Comparison of ENCODE assay signal across 1 cellular context in genomic region chr6:49541210-49541724, GRCh38.
A peak's percentile ranks its signal among the peaks of the same experiment; 100 is the strongest.
TF ChIP-seq lines count a peak whose summit lies in the region.

No MANE protein-coding gene starts in this region.

TF ChIP-seq in H1, 55 proteins besides CTCF, POLR2A, EP300 and RAD21:
- peak; percentile 66 for TF ChIP-seq MAFK (IDR thresholded peaks at IDR 0.05; ENCODE audit: low read depth, low read length)
- TF ChIP-seq CEBPB (IDR thresholded peaks at IDR 0.05; ENCODE audit: low read depth, low read length): peak; percentile 43; the same call in 1 of the 2 replicates
- TF ChIP-seq BACH1 (IDR thresholded peaks at IDR 0.05; ENCODE audit: low read length): peak; percentile 38; the same call in 1 of the 2 replicates
- no peak for TF ChIP-seq BRCA1 (IDR thresholded peaks at IDR 0.05; ENCODE audit: low read depth, low read length)
